ENCODE assay signal across 11 cellular contexts in the genomic region with DNA sequence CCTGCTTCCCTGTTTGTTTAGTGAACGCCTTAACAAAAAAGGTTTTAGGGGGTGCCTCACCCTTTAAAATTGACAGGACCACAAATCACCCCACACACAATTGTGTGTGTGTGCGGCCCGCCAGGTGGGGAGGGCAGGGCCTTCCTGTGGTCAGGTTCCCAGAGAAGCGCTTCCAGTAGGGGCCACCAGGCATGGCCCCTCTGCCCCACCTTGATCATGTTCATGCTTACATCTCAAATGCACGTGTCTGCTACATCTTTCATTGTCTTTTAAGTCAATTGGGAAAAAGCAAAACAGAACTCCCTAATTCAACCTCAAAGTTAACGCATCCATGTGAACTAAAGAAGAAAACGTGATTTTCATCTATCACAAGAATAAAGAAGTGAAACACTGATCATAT.
DNase-seq lines count a peak whose midpoint lies in the region; ATAC-seq, FAIRE-seq and TF ChIP-seq lines count a peak whose summit lies in the region.
"Had no signal": no experiment of that assay in that cellular context is flagged by ENCODE, and none has a peak within 500 bp of the region (broad histone marks: within the 10 kb centered on the region; RNA-seq: fewer than 3 reads in every experiment).

No MANE protein-coding gene starts in this region.

- H3K79me2 ChIP-seq in mesendoderm (ENCODE audit: control insufficient read depth, insufficient read depth, low read length), result no peaks in the 10 kb centered on the region

- H3K9me3 Mint-ChIP-seq in activated naive CD8-positive, alpha-beta T cell (ENCODE audit: low read depth), result no peaks in the 10 kb centered on the region
- H3K9me3 Mint-ChIP-seq in endodermal cell, result no peaks in the 10 kb centered on the region

- H3K56ac ChIP-seq in mesendoderm (ENCODE audit: low read length), result no peak overlapping the region

- peak; percentile 35 for ATAC-seq in GM19452 (IDR thresholded peaks at IDR 0.05; ENCODE audit: unreplicated experiment)
- peak; percentile 26 for ATAC-seq in HG03135 (IDR thresholded peaks at IDR 0.05; ENCODE audit: unreplicated experiment)
- ATAC-seq: pancreas had no signal

- no peaks in the 10 kb centered on the region for H3K79me1 ChIP-seq in mesendoderm (ENCODE audit: low read length)

- H3K27ac ChIP-seq in mesendoderm (ENCODE audit: low read depth, low read length) (no peak overlapping the region), endodermal cell (ENCODE audit: low read depth, low read length) (no peak overlapping the region)
- H3K27ac ChIP-seq: esophagus muscularis mucosa, pancreas had no signal

- H4K5ac ChIP-seq in mesendoderm (ENCODE audit: low read length), result no peak overlapping the region

- FAIRE-seq in GM12892 (lab: Jason Lieb, UNC), result peak; percentile 42
- FAIRE-seq: astrocyte, pancreas had no signal

- H3K36me3 Mint-ChIP-seq in activated naive CD8-positive, alpha-beta T cell, result peaks cover 2% of the 10 kb centered on the region
- no peaks in the 10 kb centered on the region for H3K36me3 Mint-ChIP-seq in endodermal cell (ENCODE audit: low read depth)

- no peak overlapping the region for H2AK5ac ChIP-seq in mesendoderm (ENCODE audit: low read length)

- H3K9ac ChIP-seq in mesendoderm (ENCODE audit: low read length) (no peak overlapping the region), endodermal cell (ENCODE audit: extremely low read depth, low read length, poor library complexity, severe bottlenecking) (no peak overlapping the region)

- H3K18ac ChIP-seq in mesendoderm (ENCODE audit: low read length), result no peak overlapping the region

- no peak overlapping the region for H3K4me3 ChIP-seq in mesendoderm (ENCODE audit: low read length)
- no peak overlapping the region for H3K4me3 ChIP-seq in endodermal cell (ENCODE audit: low read length)
- H3K4me3 ChIP-seq: esophagus muscularis mucosa, pancreas had no signal

- no peaks in the 10 kb centered on the region for H3K4me1 ChIP-seq in mesendoderm (ENCODE audit: control insufficient read depth, low read depth, low read length)
- no peaks in the 10 kb centered on the region for H3K4me1 ChIP-seq in endodermal cell (ENCODE audit: control insufficient read depth, insufficient read depth, low read length)
- H3K4me1 ChIP-seq: esophagus muscularis mucosa, pancreas had no signal

- no peak for TF ChIP-seq POLR2A in GM12892 (IDR thresholded peaks at IDR 0.05; ENCODE audit: low read depth, low read length)

- H3K4ac ChIP-seq in mesendoderm (ENCODE audit: low read depth, low read length), result no peak overlapping the region

- no peaks in the 10 kb centered on the region for H3K27me3 Mint-ChIP-seq in activated naive CD8-positive, alpha-beta T cell
- no peaks in the 10 kb centered on the region for H3K27me3 Mint-ChIP-seq in endodermal cell (ENCODE audit: insufficient read depth)

- H3K23ac ChIP-seq in mesendoderm (ENCODE audit: low read length), result no peak overlapping the region

- TF ChIP-seq CTCF in endodermal cell (conservative IDR thresholded peaks at IDR 0.05), result no peak

- peak overlapping the region; percentile 23 for H3K27ac Mint-ChIP-seq in activated naive CD8-positive, alpha-beta T cell
- H3K27ac Mint-ChIP-seq in endodermal cell, result no peak overlapping the region

- H3K27me3 ChIP-seq in mesendoderm (ENCODE audit: insufficient read depth, low read length, poor library complexity) (no peaks in the 10 kb centered on the region), endodermal cell (ENCODE audit: control insufficient read depth, insufficient read depth, low read length, poor library complexity, severe bottlenecking) (no peaks in the 10 kb centered on the region)
- H3K27me3 ChIP-seq: pancreas had no signal

- H3K36me3 ChIP-seq in mesendoderm (ENCODE audit: control insufficient read depth, insufficient read depth, low read length) (no peaks in the 10 kb centered on the region), endodermal cell (ENCODE audit: control insufficient read depth, insufficient read depth, low read length) (no peaks in the 10 kb centered on the region)
- H3K36me3 ChIP-seq: esophagus muscularis mucosa, pancreas had no signal

- WGBS in mesendoderm (ENCODE audit: extremely low coverage, insufficient coverage, low lambda C conversion rate), result no CpG with 5 or more reads among the region's 7 CpGs
- 93 to 100% methylated on average over 2 to 6 of the region's 7 CpGs for WGBS in endodermal cell (ENCODE audit: insufficient coverage in 1 of 2, insufficient read length in 1 of 2), 2 experiments

- H3K9me3 ChIP-seq in endodermal cell (ENCODE audit: control insufficient read depth, low read length), result no peaks in the 10 kb centered on the region
- H3K9me3 ChIP-seq: esophagus muscularis mucosa, pancreas had no signal

- no peak overlapping the region for H2BK5ac ChIP-seq in mesendoderm (ENCODE audit: low read length)

- H4K8ac ChIP-seq in mesendoderm (ENCODE audit: low read depth, low read length), result no peak overlapping the region

- no peak overlapping the region for H2BK15ac ChIP-seq in mesendoderm (replicated peaks; ENCODE audit: low read depth)

- peak overlapping the region; percentile 51 for H3K4me3 Mint-ChIP-seq in activated naive CD8-positive, alpha-beta T cell
- H3K4me3 Mint-ChIP-seq in endodermal cell, result no peak overlapping the region

- no peak for DNase-seq in GM12892 (ENCODE audit: insufficient read length)
- no peak for DNase-seq in mesendoderm
- DNase-seq in T1000 (lab: John Stamatoyannopoulos, UW), result no peak
- DNase-seq in endodermal cell, result no peak
- DNase-seq in NCI-H345 (lab: John Stamatoyannopoulos, UW), result no peak
- DNase-seq: pancreas had no signal

- no peak overlapping the region for H2BK120ac ChIP-seq in mesendoderm (ENCODE audit: low read depth, low read length)

- H3K4me2 ChIP-seq in mesendoderm (ENCODE audit: low read length), result no peak overlapping the region

- H3K4me1 Mint-ChIP-seq in activated naive CD8-positive, alpha-beta T cell (ENCODE audit: low read depth), result peaks cover 12% of the 10 kb centered on the region
- H3K4me1 Mint-ChIP-seq in endodermal cell, result no peaks in the 10 kb centered on the region
